In genomic region chr15:25856059-25856458, GRCh38 we compare ENCODE assay signal across 9 cellular contexts. TPM values are rescaled to one million over a fixed set of nuclear protein-coding genes. Genes with fewer than 3 reads are reported as not detected.
DNase-seq lines count a peak whose midpoint lies in the region; ATAC-seq and TF ChIP-seq lines count a peak whose summit lies in the region.
"Not testable (repeated sequence)": the region's sequence is repeated elsewhere in the genome, so short reads cannot be mapped to it uniquely, and the experiment has no call there.
"Had no signal": no experiment of that assay in that cellular context is flagged by ENCODE, and none has a peak within 500 bp of the region (broad histone marks: within the 10 kb centered on the region; RNA-seq: fewer than 3 reads in every experiment).

No MANE protein-coding gene starts in this region.

- peaks cover 93% of the 10 kb centered on the region for H3K4me1 Mint-ChIP-seq in CD8-positive, alpha-beta T cell (ENCODE audit: low read depth)
- H3K4me1 Mint-ChIP-seq in activated CD4-positive, alpha-beta T cell treated with anti-CD3 and anti-CD28 coated beads for 36 hours, result peaks cover 94% of the 10 kb centered on the region
- peaks cover 97% of the 10 kb centered on the region for H3K4me1 Mint-ChIP-seq in activated T-cell treated with anti-CD3 and anti-CD28 coated beads, Interleukin-2, amount 50 U/mL, for 24 hours (ENCODE audit: low read depth)
- H3K4me1 Mint-ChIP-seq in activated naive CD4-positive, alpha-beta T cell treated with anti-CD3 and anti-CD28 coated beads for 36 hours (ENCODE audit: low read depth), result peaks cover 92% of the 10 kb centered on the region
- H3K4me1 Mint-ChIP-seq in activated naive CD8-positive, alpha-beta T cell treated with anti-CD3 and anti-CD28 coated beads, Interleukin-2, amount 50 U/mL, for 24 hours, result peaks cover 96% of the 10 kb centered on the region
- peaks cover 60 to 100% (median 95%) of the 10 kb centered on the region in 7 donors for H3K4me1 Mint-ChIP-seq in naive thymus-derived CD4-positive, alpha-beta T cell
- peaks cover 87% of the 10 kb centered on the region for H3K4me1 Mint-ChIP-seq in stimulated activated effector memory CD8-positive, alpha-beta T cell treated with anti-CD3 and anti-CD28 coated beads, Interleukin-12 subunit alpha, Interleukin-12 subunit beta, amount 100 ng/mL, for 72 hours

- not testable (repeated sequence) for H3K36me3 ChIP-seq in CD8-positive, alpha-beta T cell (ENCODE audit: insufficient read depth, low read length); naive thymus-derived CD4-positive, alpha-beta T cell (ENCODE audit: control insufficient read depth in 2 of 3, insufficient read depth in 3 of 3, low read length in 3 of 3)

- not testable (repeated sequence) for H3K4me3 Mint-ChIP-seq in CD8-positive, alpha-beta T cell; activated CD4-positive, alpha-beta T cell treated with anti-CD3 and anti-CD28 coated beads for 36 hours; stimulated activated effector memory CD8-positive, alpha-beta T cell treated with anti-CD3 and anti-CD28 coated beads, Interleukin-12 subunit alpha, Interleukin-12 subunit beta, amount 100 ng/mL, for 72 hours
- H3K4me3 Mint-ChIP-seq in activated T-cell treated with anti-CD3 and anti-CD28 coated beads, Interleukin-2, amount 50 U/mL, for 24 hours, result peak overlapping the region; percentile 24
- peak overlapping the region; percentile 11 for H3K4me3 Mint-ChIP-seq in activated naive CD4-positive, alpha-beta T cell treated with anti-CD3 and anti-CD28 coated beads for 36 hours
- H3K4me3 Mint-ChIP-seq in activated naive CD8-positive, alpha-beta T cell treated with anti-CD3 and anti-CD28 coated beads, Interleukin-2, amount 50 U/mL, for 24 hours, result peak overlapping the region; percentile 47
- peak overlapping the region; percentile 9 to 96 (median 44) for H3K4me3 Mint-ChIP-seq in naive thymus-derived CD4-positive, alpha-beta T cell

- DNase-seq in CD8-positive, alpha-beta T cell; activated T-cell treated with anti-CD3 and anti-CD28 coated beads, Interleukin-2, amount 50 U/mL, for 24 hours; activated naive CD8-positive, alpha-beta T cell treated with anti-CD3 and anti-CD28 coated beads, Interleukin-2, amount 50 U/mL, for 24 hours; stimulated activated effector memory CD8-positive, alpha-beta T cell treated with anti-CD3 and anti-CD28 coated beads, Interleukin-12 subunit alpha, Interleukin-12 subunit beta, amount 100 ng/mL, for 72 hours (ENCODE audit: low spot score in 2 of 2): not testable (repeated sequence)
- DNase-seq in activated CD4-positive, alpha-beta T cell treated with anti-CD3 and anti-CD28 coated beads for 36 hours, result peak; percentile 49
- DNase-seq in activated naive CD4-positive, alpha-beta T cell treated with anti-CD3 and anti-CD28 coated beads for 36 hours, result peak; percentile 80
- peak in 1 of 9 donors; percentile 35 for DNase-seq in naive thymus-derived CD4-positive, alpha-beta T cell

- not testable (repeated sequence) for H3K27me3 Mint-ChIP-seq in CD8-positive, alpha-beta T cell (ENCODE audit: low read depth); activated CD4-positive, alpha-beta T cell treated with anti-CD3 and anti-CD28 coated beads for 36 hours; activated T-cell treated with anti-CD3 and anti-CD28 coated beads, Interleukin-2, amount 50 U/mL, for 24 hours; activated naive CD4-positive, alpha-beta T cell treated with anti-CD3 and anti-CD28 coated beads for 36 hours (ENCODE audit: low read depth); activated naive CD8-positive, alpha-beta T cell treated with anti-CD3 and anti-CD28 coated beads, Interleukin-2, amount 50 U/mL, for 24 hours; naive thymus-derived CD4-positive, alpha-beta T cell

- H3K9me3 Mint-ChIP-seq in CD8-positive, alpha-beta T cell; activated CD4-positive, alpha-beta T cell treated with anti-CD3 and anti-CD28 coated beads for 36 hours (ENCODE audit: low read depth); activated T-cell treated with anti-CD3 and anti-CD28 coated beads, Interleukin-2, amount 50 U/mL, for 24 hours; activated naive CD4-positive, alpha-beta T cell treated with anti-CD3 and anti-CD28 coated beads for 36 hours; activated naive CD8-positive, alpha-beta T cell treated with anti-CD3 and anti-CD28 coated beads, Interleukin-2, amount 50 U/mL, for 24 hours; naive thymus-derived CD4-positive, alpha-beta T cell; stimulated activated effector memory CD8-positive, alpha-beta T cell treated with anti-CD3 and anti-CD28 coated beads, Interleukin-12 subunit alpha, Interleukin-12 subunit beta, amount 100 ng/mL, for 72 hours: not testable (repeated sequence)

- H3K4me1 ChIP-seq in CD8-positive, alpha-beta T cell (ENCODE audit: insufficient read depth, low read length), result peaks cover 81% of the 10 kb centered on the region
- H3K4me1 ChIP-seq in naive thymus-derived CD4-positive, alpha-beta T cell (ENCODE audit: control insufficient read depth in 2 of 2, insufficient read depth in 2 of 2, low read length in 2 of 2), result peaks cover 26 to 60% of the 10 kb centered on the region in 2 donors

- H3K27ac ChIP-seq in CD8-positive, alpha-beta T cell (ENCODE audit: low read depth, low read length), result not testable (repeated sequence)
- peak overlapping the region; percentile 17 for H3K27ac ChIP-seq in naive thymus-derived CD4-positive, alpha-beta T cell (ENCODE audit: low read depth, low read length)

- H3K36me3 Mint-ChIP-seq in CD8-positive, alpha-beta T cell, result peaks cover 30% of the 10 kb centered on the region
- H3K36me3 Mint-ChIP-seq in activated CD4-positive, alpha-beta T cell treated with anti-CD3 and anti-CD28 coated beads for 36 hours (ENCODE audit: low read depth), result peaks cover 51% of the 10 kb centered on the region
- H3K36me3 Mint-ChIP-seq in activated T-cell treated with anti-CD3 and anti-CD28 coated beads, Interleukin-2, amount 50 U/mL, for 24 hours (ENCODE audit: low read depth), result peaks cover 80% of the 10 kb centered on the region
- peaks cover 53% of the 10 kb centered on the region for H3K36me3 Mint-ChIP-seq in activated naive CD4-positive, alpha-beta T cell treated with anti-CD3 and anti-CD28 coated beads for 36 hours (ENCODE audit: low read depth)
- H3K36me3 Mint-ChIP-seq in activated naive CD8-positive, alpha-beta T cell treated with anti-CD3 and anti-CD28 coated beads, Interleukin-2, amount 50 U/mL, for 24 hours (ENCODE audit: low read depth), result peaks cover 56% of the 10 kb centered on the region
- H3K36me3 Mint-ChIP-seq in naive thymus-derived CD4-positive, alpha-beta T cell, result peaks cover 10 to 71% (median 34%) of the 10 kb centered on the region in 5 donors
- peaks cover 23% of the 10 kb centered on the region for H3K36me3 Mint-ChIP-seq in stimulated activated effector memory CD8-positive, alpha-beta T cell treated with anti-CD3 and anti-CD28 coated beads, Interleukin-12 subunit alpha, Interleukin-12 subunit beta, amount 100 ng/mL, for 72 hours

- ATAC-seq in CD8-positive, alpha-beta T cell; activated CD4-positive, alpha-beta T cell treated with anti-CD3 and anti-CD28 coated beads for 36 hours; activated naive CD8-positive, alpha-beta T cell treated with anti-CD3 and anti-CD28 coated beads, Interleukin-2, amount 50 U/mL, for 24 hours; naive thymus-derived CD4-positive, alpha-beta T cell; stimulated activated effector memory CD8-positive, alpha-beta T cell treated with anti-CD3 and anti-CD28 coated beads, Interleukin-12 subunit alpha, Interleukin-12 subunit beta, amount 100 ng/mL, for 72 hours: not testable (repeated sequence)

- H3K9me3 ChIP-seq in CD8-positive, alpha-beta T cell (ENCODE audit: low read length); naive thymus-derived CD4-positive, alpha-beta T cell (ENCODE audit: control insufficient read depth in 2 of 3, low read length in 3 of 3): not testable (repeated sequence)

- POLR2A ChIA-PET in CD8-positive, alpha-beta T cell (lab: Charles Lee), result interaction anchor here (1.0 kb wide), 1 partner anchor 9 kb away, joined by 4 read pairs; no protein-coding TSS in a partner anchor
- POLR2A ChIA-PET in activated CD4-positive, alpha-beta T cell treated with anti-CD3 and anti-CD28 coated beads for 36 hours (lab: Charles Lee), result not testable (repeated sequence)
- POLR2A ChIA-PET in naive thymus-derived CD4-positive, alpha-beta T cell (lab: Charles Lee), result interaction anchor here (1.2 to 1.6 kb wide), 2 partner anchors 9 to 41 kb away, joined by 4 to 9 read pairs; no protein-coding TSS in a partner anchor

- CTCF ChIA-PET in CD8-positive, alpha-beta T cell (lab: Charles Lee), result interaction anchor here (1.1 kb wide), 1 partner anchor 72 kb away, joined by 3 read pairs; no protein-coding TSS in a partner anchor
- CTCF ChIA-PET in activated CD4-positive, alpha-beta T cell treated with anti-CD3 and anti-CD28 coated beads for 36 hours (lab: Charles Lee), result interaction anchor here (1.0 kb wide), 1 partner anchor 9 kb away, joined by 3 read pairs; no protein-coding TSS in a partner anchor
- CTCF ChIA-PET in activated naive CD4-positive, alpha-beta T cell treated with anti-CD3 and anti-CD28 coated beads for 36 hours (lab: Charles Lee), result interaction anchor here (1.2 to 2.1 kb wide), 2 partner anchors 73 to 78 kb away, joined by 7 to 9 read pairs; no protein-coding TSS in a partner anchor
- CTCF ChIA-PET in naive thymus-derived CD4-positive, alpha-beta T cell (lab: Charles Lee), result not testable (repeated sequence)

- not testable (repeated sequence) for H3K4me3 ChIP-seq in CD8-positive, alpha-beta T cell (ENCODE audit: low read depth, low read length); naive thymus-derived CD4-positive, alpha-beta T cell (ENCODE audit: low read length)

- peak overlapping the region; percentile 98 for H3K27ac Mint-ChIP-seq in CD8-positive, alpha-beta T cell
- H3K27ac Mint-ChIP-seq in activated CD4-positive, alpha-beta T cell treated with anti-CD3 and anti-CD28 coated beads for 36 hours, result peak overlapping the region; percentile 74
- H3K27ac Mint-ChIP-seq in activated T-cell treated with anti-CD3 and anti-CD28 coated beads, Interleukin-2, amount 50 U/mL, for 24 hours, result peak overlapping the region; percentile 88
- H3K27ac Mint-ChIP-seq in activated naive CD4-positive, alpha-beta T cell treated with anti-CD3 and anti-CD28 coated beads for 36 hours, result peak overlapping the region; percentile 86
- peak overlapping the region; percentile 76 for H3K27ac Mint-ChIP-seq in activated naive CD8-positive, alpha-beta T cell treated with anti-CD3 and anti-CD28 coated beads, Interleukin-2, amount 50 U/mL, for 24 hours
- peak overlapping the region in 8 of 9 donors; percentile 50 to 99 (median 89) for H3K27ac Mint-ChIP-seq in naive thymus-derived CD4-positive, alpha-beta T cell
- H3K27ac Mint-ChIP-seq in stimulated activated effector memory CD8-positive, alpha-beta T cell treated with anti-CD3 and anti-CD28 coated beads, Interleukin-12 subunit alpha, Interleukin-12 subunit beta, amount 100 ng/mL, for 72 hours, result peak overlapping the region; percentile 38

- TF ChIP-seq CTCF in CD8-positive, alpha-beta T cell (IDR thresholded peaks at IDR 0.05), result not testable (repeated sequence)

- H3K27me3 ChIP-seq in CD8-positive, alpha-beta T cell (ENCODE audit: insufficient read depth, low read length); naive thymus-derived CD4-positive, alpha-beta T cell (ENCODE audit: control insufficient read depth in 2 of 2, insufficient read depth in 2 of 2, low read length in 2 of 2): not testable (repeated sequence)

- intact Hi-C loops in CD8-positive, alpha-beta T cell (cut with DNase I, micrococcal nuclease); activated CD4-positive, alpha-beta T cell treated with anti-CD3 and anti-CD28 coated beads for 36 hours (cut with DNase I, micrococcal nuclease); activated naive CD4-positive, alpha-beta T cell treated with anti-CD3 and anti-CD28 coated beads for 36 hours (cut with micrococcal nuclease); naive thymus-derived CD4-positive, alpha-beta T cell (cut with micrococcal nuclease): not testable (repeated sequence)

RNA-seq across cellular contexts. Expression of gene ATP10A, which starts 7.1 kb away (rescaled TPM):
- total RNA-seq in CD8-positive, alpha-beta T cell, result 10 to 100 TPM; 17.6 to 18.5 TPM
- total RNA-seq in activated CD4-positive, alpha-beta T cell treated with anti-CD3 and anti-CD28 coated beads for 36 hours, result 10 to 100 TPM; 20.5 to 22.4 TPM
- 10 to 100 TPM; 11.9 to 13.0 TPM for total RNA-seq in activated naive CD4-positive, alpha-beta T cell treated with anti-CD3 and anti-CD28 coated beads for 36 hours
- total RNA-seq in naive thymus-derived CD4-positive, alpha-beta T cell, result 10 to 100 TPM; 56.7 to 86.4 (median 71.2) TPM
- polyA plus RNA-seq in naive thymus-derived CD4-positive, alpha-beta T cell, result 10 to 100 TPM in 1 of 2 donors, 1 to 10 TPM in 1; 7.2 to 18.5 TPM
- total RNA-seq: PC-9, RPMI7951 had no signal

Comparison
In these comparisons a context has a peak if more than half of its experiments do, and no peak if none do; other contexts are left out.
1. H3K27ac Mint-ChIP-seq: peak in every context shown above with its lines; median percentile 98 in CD8-positive, alpha-beta T cell; 89 in naive thymus-derived CD4-positive, alpha-beta T cell; 88 in activated T-cell treated with anti-CD3 and anti-CD28 coated beads, Interleukin-2, amount 50 U/mL, for 24 hours; 86 in activated naive CD4-positive, alpha-beta T cell treated with anti-CD3 and anti-CD28 coated beads for 36 hours; 76 in activated naive CD8-positive, alpha-beta T cell treated with anti-CD3 and anti-CD28 coated beads, Interleukin-2, amount 50 U/mL, for 24 hours; 74 in activated CD4-positive, alpha-beta T cell treated with anti-CD3 and anti-CD28 coated beads for 36 hours; 38 in stimulated activated effector memory CD8-positive, alpha-beta T cell treated with anti-CD3 and anti-CD28 coated beads, Interleukin-12 subunit alpha, Interleukin-12 subunit beta, amount 100 ng/mL, for 72 hours.